ENCODE assay signal across 19 cellular contexts in the genomic region with DNA sequence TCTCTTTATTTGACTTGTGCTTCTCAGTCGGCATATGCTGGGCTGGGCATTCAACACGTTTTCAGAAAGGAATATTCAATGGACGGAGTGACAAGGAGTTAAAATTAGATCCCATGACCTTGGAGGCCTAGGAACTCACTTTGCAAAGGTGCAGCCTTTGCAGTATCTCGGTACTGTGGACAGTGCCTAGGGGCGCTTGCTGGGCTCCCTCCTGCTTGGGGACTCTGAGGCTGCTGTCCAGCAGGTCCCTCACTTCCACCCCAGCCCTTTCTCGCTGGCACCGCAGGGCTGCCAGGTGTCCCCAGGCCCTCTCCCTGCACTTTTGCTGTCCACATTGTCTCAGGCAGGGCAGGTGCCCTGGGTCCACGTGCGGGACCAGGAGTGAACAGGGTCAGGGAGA.
"Had no signal": no experiment of that assay in that cellular context is flagged by ENCODE, and none has a peak within 500 bp of the region (broad histone marks: within the 10 kb centered on the region; RNA-seq: fewer than 3 reads in every experiment).

No MANE protein-coding gene starts in this region.

- H3K4me1 Mint-ChIP-seq: activated B cell treated with CpG ODN at 0.5 μM for 24 hours; activated naive CD8-positive, alpha-beta T cell treated with anti-CD3 and anti-CD28 coated beads for 36 hours; naive thymus-derived CD4-positive, alpha-beta T cell had no signal

- H3K4me1 ChIP-seq: lower lobe of right lung, upper lobe of right lung had no signal

- H3K4me3 ChIP-seq: coronary artery, lower lobe of right lung, upper lobe of right lung had no signal

- H3K27me3 ChIP-seq: upper lobe of right lung had no signal

- H3K4me3 Mint-ChIP-seq: activated B cell treated with CpG ODN at 0.5 μM for 24 hours; activated CD4-positive, alpha-beta memory T cell treated with anti-CD3 and anti-CD28 coated beads for 36 hours; activated naive CD8-positive, alpha-beta T cell treated with anti-CD3 and anti-CD28 coated beads for 36 hours; activated T-cell treated with anti-CD3 and anti-CD28 coated beads, Interleukin-2, amount 50 U/mL, for 4 hours; naive thymus-derived CD4-positive, alpha-beta T cell; neural crest cell; T-helper 1 cell treated with Interleukin-12 subunit alpha and Interleukin-12 subunit beta and Interleukin-4 antibody, amounts not matched to agents 30 μg/mL and 1 μg/mL, for 36 hours had no signal

- H3K27ac Mint-ChIP-seq: activated B cell treated with CpG ODN at 0.5 μM for 24 hours; activated CD4-positive, alpha-beta memory T cell treated with anti-CD3 and anti-CD28 coated beads for 36 hours; activated naive CD8-positive, alpha-beta T cell treated with anti-CD3 and anti-CD28 coated beads for 36 hours; naive thymus-derived CD4-positive, alpha-beta T cell; T-helper 1 cell treated with Interleukin-12 subunit alpha and Interleukin-12 subunit beta and Interleukin-4 antibody, amounts not matched to agents 30 μg/mL and 1 μg/mL, for 36 hours had no signal

- DNase-seq: activated B cell treated with CpG ODN at 0.5 μM for 24 hours; activated CD4-positive, alpha-beta memory T cell treated with anti-CD3 and anti-CD28 coated beads for 36 hours; activated CD4-positive, alpha-beta T cell treated with anti-CD3 and anti-CD28 coated beads for 48 hours; activated naive CD4-positive, alpha-beta T cell treated with Interleukin-2 at 50 U/mL for 16 hours; activated naive CD8-positive, alpha-beta T cell treated with anti-CD3 and anti-CD28 coated beads for 36 hours; activated T-cell treated with anti-CD3 and anti-CD28 coated beads, Interleukin-2, amount 50 U/mL, for 4 hours; amniotic stem cell; cerebellar nuclear complex; foreskin fibroblast; lower lobe of right lung; naive thymus-derived CD4-positive, alpha-beta T cell; occipital lobe; stimulated activated CD4-positive, alpha-beta T cell treated with anti-CD3 and anti-CD28 coated beads, Interleukin-4, amount 100 ng/mL, for 1 hour; stimulated activated naive CD4-positive, alpha-beta T cell treated with Interleukin-2 at 50 U/mL for 16 hours; upper lobe of right lung had no signal

- H3K9me3 ChIP-seq: lower lobe of right lung, upper lobe of right lung had no signal

- H3K9me3 Mint-ChIP-seq: activated CD4-positive, alpha-beta memory T cell treated with anti-CD3 and anti-CD28 coated beads for 36 hours; activated naive CD8-positive, alpha-beta T cell treated with anti-CD3 and anti-CD28 coated beads for 36 hours; activated T-cell treated with anti-CD3 and anti-CD28 coated beads, Interleukin-2, amount 50 U/mL, for 4 hours; naive thymus-derived CD4-positive, alpha-beta T cell; neural crest cell had no signal

- H3K36me3 Mint-ChIP-seq: activated CD4-positive, alpha-beta memory T cell treated with anti-CD3 and anti-CD28 coated beads for 36 hours; activated naive CD8-positive, alpha-beta T cell treated with anti-CD3 and anti-CD28 coated beads for 36 hours; naive thymus-derived CD4-positive, alpha-beta T cell had no signal

- H3K36me3 ChIP-seq: lower lobe of right lung, upper lobe of right lung had no signal

- H3K27ac ChIP-seq: coronary artery, epithelial cell of prostate, lower lobe of right lung, upper lobe of right lung had no signal
